Comparison of ENCODE assay signal across 8 cellular contexts in genomic region chr2:73085691-73086090, GRCh38. TPM values are rescaled to one million over a fixed set of nuclear protein-coding genes. Genes with fewer than 3 reads are reported as not detected.
DNase-seq lines count a peak whose midpoint lies in the region; ATAC-seq and TF ChIP-seq lines count a peak whose summit lies in the region.

No MANE protein-coding gene starts in this region.

- CTCF ChIA-PET in A673 (lab: Charles Lee), result interaction anchor here (0.6 to 2.3 kb wide), 3 partner anchors 10 to 78 kb away, joined by 5 to 16 read pairs (median 5); no protein-coding TSS in a partner anchor

- H3K9me3 ChIP-seq in A673 (ENCODE audit: low read depth, low read length, poor library complexity, severe bottlenecking), result no peaks in the 10 kb centered on the region

- H3K27ac ChIP-seq in A673 (ENCODE audit: low read depth, low read length, poor library complexity, severe bottlenecking), result no peak overlapping the region

- no peaks in the 10 kb centered on the region for H3K4me1 ChIP-seq in A673 (ENCODE audit: insufficient read depth, low read length, poor library complexity, severe bottlenecking)

- no peak overlapping the region for H3K4me3 ChIP-seq in A673 (ENCODE audit: low read depth, low read length, poor library complexity, severe bottlenecking)
- H3K4me3 ChIP-seq in cardiac fibroblast (replicated peaks in 1 of 2; ENCODE audit: low read depth in 2 of 2, low read length in 2 of 2), result no peak overlapping the region

- no peaks in the 10 kb centered on the region for H3K27me3 ChIP-seq in A673 (replicated peaks; ENCODE audit: insufficient read depth, low read depth, low read length, poor library complexity)

- peak; percentile 82 for DNase-seq in A673 (ENCODE audit: low spot score)
- DNase-seq in NCI-H2171 (lab: John Stamatoyannopoulos, UW), result peak; percentile 19
- peak; percentile 60 for DNase-seq in activated CD4-positive, CD25-positive, alpha-beta regulatory T cell treated with anti-CD3 and anti-CD28 coated beads, Interleukin-2, amount 50 U/mL, for 16 hours (ENCODE audit: low read depth, low spot score)
- DNase-seq in cardiac fibroblast (ENCODE audit: low read depth in 2 of 2), result peak; percentile 78 to 79
- peak; percentile 77 for DNase-seq in kidney tubule cell (ENCODE audit: low spot score)
- DNase-seq in stimulated activated CD4-positive, alpha-beta T cell treated with anti-CD3 and anti-CD28 coated beads, Interleukin-2, amount 100 ng/mL, for 4 hours (ENCODE audit: low read depth), result peak; percentile 70

- H3K36me3 ChIP-seq in A673 (ENCODE audit: insufficient read depth, low read length, poor library complexity, severe bottlenecking), result no peaks in the 10 kb centered on the region

- TF ChIP-seq CTCF in A673 (conservative IDR thresholded peaks at IDR 0.05; ENCODE audit: low read depth, low read length) (peak; percentile 96), cardiac fibroblast (IDR thresholded peaks at IDR 0.05; ENCODE audit: low read depth, low read length) (peak; percentile 95)

- BruUV-seq in A673 (replicated peaks; lab: Mats Ljungman, UMichigan), result no TSS peak

- intact Hi-C loops in A673 (cut with micrococcal nuclease; ENCODE audit: unreplicated experiment), result loop anchor here (1.0 to 10.0 kb wide), 5 partner anchors 71 to 191 kb away; no protein-coding TSS in a partner anchor

- POLR2A ChIA-PET in A673 (lab: Charles Lee; ENCODE audit: low non-redundant PET), result no interaction called here

- no peak for TF ChIP-seq POLR2A in GM18505 (IDR thresholded peaks at IDR 0.05; ENCODE audit: borderline replicate concordance, extremely low read depth, insufficient read depth, insufficient read length)

- ATAC-seq in GM18505 (IDR thresholded peaks at IDR 0.05; ENCODE audit: unreplicated experiment) (peak; percentile 73), HG02981 (IDR thresholded peaks at IDR 0.05; ENCODE audit: unreplicated experiment) (peak; percentile 84)

RNA-seq across cellular contexts. Expression of gene SFXN5, which starts 14.2 kb away (rescaled TPM):
- 23.1 and 23.3 TPM in 2 replicates for total RNA-seq in A673 (2021)

RNA-seq across cellular contexts. Expression of gene RAB11FIP5, which starts 27.1 kb away (rescaled TPM):
- total RNA-seq in A673 (2021), result 12.9 and 13.7 TPM in 2 replicates

Comparison
In these comparisons a context has a peak if more than half of its experiments do, and no peak if none do; other contexts are left out.
1. DNase-seq: peak in every context shown above with its lines; median percentile 82 in A673; 78 in cardiac fibroblast; 77 in kidney tubule cell; 70 in stimulated activated CD4-positive, alpha-beta T cell treated with anti-CD3 and anti-CD28 coated beads, Interleukin-2, amount 100 ng/mL, for 4 hours; 60 in activated CD4-positive, CD25-positive, alpha-beta regulatory T cell treated with anti-CD3 and anti-CD28 coated beads, Interleukin-2, amount 50 U/mL, for 16 hours; 19 in NCI-H2171.